ENCODE assay signal across 27 cellular contexts in the genomic region with DNA sequence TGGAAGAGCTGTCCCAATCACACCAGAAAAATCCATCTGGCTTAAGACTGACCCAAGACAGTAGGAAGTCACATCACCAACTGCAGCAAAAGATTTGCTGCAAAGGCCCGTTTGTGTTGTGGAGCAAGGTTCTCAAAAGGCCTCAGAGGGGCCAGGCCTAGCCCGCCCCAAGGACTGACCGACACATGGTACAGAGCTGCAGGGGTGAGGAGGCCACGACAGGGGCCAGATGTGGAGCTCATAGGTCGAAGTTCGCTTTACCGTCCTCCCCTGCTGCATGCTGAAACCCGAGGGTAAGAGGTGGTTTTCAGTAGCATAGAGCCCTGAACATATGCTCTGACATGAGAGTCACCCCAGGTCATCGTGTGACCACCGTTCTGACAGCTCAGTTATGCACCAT. TPM values are rescaled to one million over a fixed set of nuclear protein-coding genes. Genes with fewer than 3 reads are reported as not detected.
DNase-seq lines count a peak whose midpoint lies in the region; ATAC-seq, FAIRE-seq and TF ChIP-seq lines count a peak whose summit lies in the region.
"Had no signal": no experiment of that assay in that cellular context is flagged by ENCODE, and none has a peak within 500 bp of the region (broad histone marks: within the 10 kb centered on the region; RNA-seq: fewer than 3 reads in every experiment).

No MANE protein-coding gene starts in this region.

- TF ChIP-seq POLR2A in HepG2 (IDR thresholded peaks at IDR 0.05; ENCODE audit: insufficient read depth in 1 of 2, low read depth in 2 of 2, low read length in 2 of 2) (no peak), right lobe of liver (IDR thresholded peaks at IDR 0.05) (no peak), H1 (IDR thresholded peaks at IDR 0.05; ENCODE audit: control extremely low read depth in 1 of 2, low read depth in 2 of 2, low read length in 2 of 2) (no peak)

- in situ Hi-C loops in HepG2 (cut with HindIII; ENCODE audit: extremely low pct_ligation_motif_present, low pct_unique_long_range_greater_than_20kb) = no loop called here

- H2BK12ac ChIP-seq in H1 (ENCODE audit: low read depth, low read length) (no peak overlapping the region), neuronal stem cell (ENCODE audit: low read length) (no peak overlapping the region)

- no peaks in the 10 kb centered on the region for H3K27me3 Mint-ChIP-seq in activated CD4-positive, alpha-beta T cell treated with anti-CD3 and anti-CD28 coated beads, Interleukin-2, amount 10 ng/mL, durations not matched to agents 7 days and 5 days
- peaks cover 2% of the 10 kb centered on the region for H3K27me3 Mint-ChIP-seq in HFFc6 (ENCODE audit: insufficient read depth)
- H3K27me3 Mint-ChIP-seq: B cell; CD4-positive, alpha-beta T cell had no signal

- H3K9me3 Mint-ChIP-seq in activated CD4-positive, alpha-beta T cell treated with anti-CD3 and anti-CD28 coated beads, Interleukin-2, amount 10 ng/mL, durations not matched to agents 7 days and 5 days = peaks cover 2% of the 10 kb centered on the region
- H3K9me3 Mint-ChIP-seq in HFFc6 = no peaks in the 10 kb centered on the region
- H3K9me3 Mint-ChIP-seq: CD4-positive, alpha-beta T cell; CD8-positive, alpha-beta memory T cell; H9 had no signal

- H3K36me3 ChIP-seq in HepG2 (replicated peaks in 1 of 2; ENCODE audit: control insufficient read depth in 1 of 2, insufficient read depth in 2 of 2, low read length in 2 of 2) = no peaks in the 10 kb centered on the region
- H3K36me3 ChIP-seq in right lobe of liver = no peaks in the 10 kb centered on the region
- no peaks in the 10 kb centered on the region for H3K36me3 ChIP-seq in H1 (ENCODE audit: control insufficient read depth in 2 of 4, insufficient read depth in 4 of 4, low read length in 3 of 4)
- no peaks in the 10 kb centered on the region for H3K36me3 ChIP-seq in neuronal stem cell (replicated peaks in 1 of 2; ENCODE audit: control insufficient read depth in 2 of 2, insufficient read depth in 2 of 2, low read length in 2 of 2)
- H3K36me3 ChIP-seq: BLaER1 had no signal

- no peak overlapping the region for H3K18ac ChIP-seq in H1 (ENCODE audit: extremely low read depth, low read length)
- peak overlapping the region; percentile 25 for H3K18ac ChIP-seq in neuronal stem cell (ENCODE audit: low read length)

- POLR2A ChIA-PET in HepG2 (lab: Yijun Ruan, JAX) (no interaction called here), H1 (lab: Charles Lee; ENCODE audit: partially characterized antibody) (interaction anchor here (0.9 kb wide), 1 partner anchor 43 kb away, joined by 3 read pairs; no protein-coding TSS in a partner anchor)
- POLR2A ChIA-PET in activated CD4-positive, alpha-beta T cell treated with anti-CD3 and anti-CD28 coated beads, Interleukin-2, amount 10 ng/mL, durations not matched to agents 7 days and 5 days (lab: Charles Lee) = no interaction called here

- no peak overlapping the region for H2BK5ac ChIP-seq in H1 (ENCODE audit: low read depth, low read length)
- no peak overlapping the region for H2BK5ac ChIP-seq in neuronal stem cell (ENCODE audit: low read length)

- no peak overlapping the region for H3K9ac ChIP-seq in HepG2 (ENCODE audit: insufficient read depth, low read depth, low read length)
- H3K9ac ChIP-seq in H1 (replicated peaks in 1 of 4; ENCODE audit: extremely low read depth in 1 of 4, low read depth in 3 of 4, low read length in 3 of 4) = no peak overlapping the region
- no peak overlapping the region for H3K9ac ChIP-seq in neuronal stem cell (ENCODE audit: low read depth, low read length, poor library complexity)
- H3K9ac ChIP-seq: BLaER1, GM23248 had no signal

- no peaks in the 10 kb centered on the region for H4K20me1 ChIP-seq in HepG2 (ENCODE audit: insufficient read depth, low read length)
- H4K20me1 ChIP-seq in H1 (replicated peaks in 1 of 2; ENCODE audit: control insufficient read depth in 1 of 2, insufficient read depth in 2 of 2, low read length in 2 of 2) = no peaks in the 10 kb centered on the region
- H4K20me1 ChIP-seq: BLaER1 had no signal

- H2BK15ac ChIP-seq in H1 (ENCODE audit: low read length) (no peak overlapping the region), neuronal stem cell (ENCODE audit: low read length) (no peak overlapping the region)

- ATAC-seq in HepG2 (no peak), right lobe of liver (no peak), GM21515 (IDR thresholded peaks at IDR 0.05; ENCODE audit: unreplicated experiment) (no peak)
- ATAC-seq: HCT116 had no signal

- no peak overlapping the region for H4K91ac ChIP-seq in H1 (replicated peaks; ENCODE audit: insufficient read length, low read length)
- no peak overlapping the region for H4K91ac ChIP-seq in neuronal stem cell (ENCODE audit: low read depth, low read length, poor library complexity)

- intact Hi-C loops in HepG2 (cut with micrococcal nuclease; ENCODE audit: unreplicated experiment) (no loop called here), right lobe of liver (cut with DNase I) (no loop called here)

- H2AFZ ChIP-seq in HepG2 (ENCODE audit: low read length) = no peak overlapping the region
- no peak overlapping the region for H2AFZ ChIP-seq in H1 (ENCODE audit: low read length)
- H2AFZ ChIP-seq in neuronal stem cell (ENCODE audit: low read length) = no peak overlapping the region
- H2AFZ ChIP-seq: GM23248 had no signal

- H4K5ac ChIP-seq in H1 (ENCODE audit: insufficient read length, low read depth, low read length) = no peak overlapping the region

- no peak overlapping the region for H3K4me3 ChIP-seq in HepG2 (replicated peaks in 1 of 3; ENCODE audit: insufficient read depth in 1 of 3, low read depth in 2 of 3, low read length in 3 of 3)
- no peak overlapping the region for H3K4me3 ChIP-seq in right lobe of liver
- no peak overlapping the region for H3K4me3 ChIP-seq in H1 (ENCODE audit: extremely low read depth in 1 of 4, insufficient read depth in 2 of 4, low read depth in 3 of 4, low read length in 4 of 4)
- H3K4me3 ChIP-seq in neuronal stem cell (ENCODE audit: low read length in 2 of 2) = no peak overlapping the region
- H3K4me3 ChIP-seq: BLaER1, GM23248 had no signal

- H3K79me1 ChIP-seq in H1 (ENCODE audit: low read depth, low read length) (no peaks in the 10 kb centered on the region), neuronal stem cell (ENCODE audit: low read depth, low read length) (no peaks in the 10 kb centered on the region)

- no peak for DNase-seq in HepG2 (ENCODE audit: low spot score)
- no peak for DNase-seq in right lobe of liver
- DNase-seq in H1 (ENCODE audit: low read depth in 1 of 2, low spot score in 2 of 2) = no peak
- no peak for DNase-seq in neuronal stem cell (ENCODE audit: low spot score)
- DNase-seq in activated CD4-positive, alpha-beta T cell treated with anti-CD3 and anti-CD28 coated beads, Interleukin-2, amount 10 ng/mL, durations not matched to agents 7 days and 5 days = no peak
- no peak for DNase-seq in HFFc6
- DNase-seq in NCI-H82 (lab: John Stamatoyannopoulos, UW) = no peak
- DNase-seq: CD4-positive, alpha-beta T cell; CD8-positive, alpha-beta memory T cell; DMS 273 treated with DMSO at 0.1 percent for 48 hours; DMS53; DMS79 treated with DMSO at 0.1 percent for 48 hours; GF-D8; GM23248; H9 had no signal

- H3K36me3 Mint-ChIP-seq in activated CD4-positive, alpha-beta T cell treated with anti-CD3 and anti-CD28 coated beads, Interleukin-2, amount 10 ng/mL, durations not matched to agents 7 days and 5 days (ENCODE audit: low read depth) = no peaks in the 10 kb centered on the region
- no peaks in the 10 kb centered on the region for H3K36me3 Mint-ChIP-seq in HFFc6 (ENCODE audit: low read depth)
- H3K36me3 Mint-ChIP-seq: CD8-positive, alpha-beta memory T cell had no signal

- CTCF ChIA-PET in HepG2 (lab: Yijun Ruan, JAX; ENCODE audit: low intra/inter-chr PET ratio, low total read pairs) (no interaction called here), H1 (lab: Charles Lee; ENCODE audit: partially characterized antibody) (interaction anchor here (0.7 to 1.4 kb wide), 3 partner anchors 9 to 22 kb away, joined by 3 read pairs; no protein-coding TSS in a partner anchor)
- CTCF ChIA-PET in activated CD4-positive, alpha-beta T cell treated with anti-CD3 and anti-CD28 coated beads, Interleukin-2, amount 10 ng/mL, durations not matched to agents 7 days and 5 days (lab: Charles Lee) = no interaction called here

- WGBS in HepG2 (ENCODE audit: low lambda C conversion rate) = 0% methylated on average over 5 of the region's 10 CpGs
- 90% methylated on average over 2 of the region's 10 CpGs for WGBS in right lobe of liver (ENCODE audit: insufficient coverage, low coverage, low lambda C conversion rate, missing lambda C conversion rate)
- 89% methylated on average over 10 of the region's 10 CpGs; no CpG with 5 or more reads in 1 of the 2 experiments for WGBS in H1 (ENCODE audit: extremely low coverage in 1 of 2, insufficient coverage in 1 of 2, insufficient read length in 1 of 2, insufficient replicate concordance in 2 of 2, low coverage in 1 of 2, low lambda C conversion rate in 2 of 2, missing lambda C conversion rate in 1 of 2), 2 experiments
- WGBS in neuronal stem cell (ENCODE audit: extremely low coverage in 2 of 2, insufficient read length in 2 of 2, insufficient replicate concordance in 1 of 2), 2 donors = no CpG with 5 or more reads among the region's 10 CpGs

- no peak overlapping the region for H3K23ac ChIP-seq in H1 (ENCODE audit: insufficient read length)
- H3K23ac ChIP-seq in neuronal stem cell (ENCODE audit: low read depth, low read length, poor library complexity) = no peak overlapping the region

- no peak for FAIRE-seq in HepG2 (lab: Jason Lieb, UNC)
- no peak for FAIRE-seq in H1 (lab: Jason Lieb, UNC)
- FAIRE-seq: A204.1, D721Med, GM12891, GM18507 had no signal

- no peak overlapping the region for H3K4me2 ChIP-seq in HepG2 (ENCODE audit: low read depth, low read length)
- H3K4me2 ChIP-seq in H1 (ENCODE audit: insufficient read depth in 1 of 2, low read depth in 2 of 2, low read length in 2 of 2) = no peak overlapping the region
- H3K4me2 ChIP-seq in neuronal stem cell (ENCODE audit: insufficient read depth, low read length, poor library complexity, severe bottlenecking) = no peak overlapping the region
- H3K4me2 ChIP-seq: BLaER1 had no signal

- no peak overlapping the region for H2BK120ac ChIP-seq in H1 (replicated peaks; ENCODE audit: low read depth, low read length)
- no peak overlapping the region for H2BK120ac ChIP-seq in neuronal stem cell (ENCODE audit: low read depth, low read length)

- no peak overlapping the region for H3K27ac ChIP-seq in HepG2 (ENCODE audit: extremely low read length, insufficient read depth, low read length)
- H3K27ac ChIP-seq in right lobe of liver = no peak overlapping the region
- H3K27ac ChIP-seq in H1 (ENCODE audit: low read depth, low read length) = no peak overlapping the region
- H3K27ac ChIP-seq in neuronal stem cell (replicated peaks; ENCODE audit: low read length) = no peak overlapping the region
- H3K27ac ChIP-seq: 22Rv1, BLaER1, C4-2B, GM23248 had no signal

- H3K4ac ChIP-seq in H1 (replicated peaks; ENCODE audit: insufficient read length, low read depth, low read length) (no peak overlapping the region), neuronal stem cell (ENCODE audit: low read length) (no peak overlapping the region)

- TF ChIP-seq RAD21 in HepG2 (CRISPR knock-in tag; IDR thresholded peaks at IDR 0.05) (no peak), H1 (IDR thresholded peaks at IDR 0.05 in 1 of 2, conservative IDR thresholded peaks at IDR 0.05 in 1 of 2; ENCODE audit: low read depth in 2 of 2, low read length in 2 of 2) (no peak)

- no peak overlapping the region for H3K27ac Mint-ChIP-seq in activated CD4-positive, alpha-beta T cell treated with anti-CD3 and anti-CD28 coated beads, Interleukin-2, amount 10 ng/mL, durations not matched to agents 7 days and 5 days
- no peak overlapping the region for H3K27ac Mint-ChIP-seq in HFFc6
- H3K27ac Mint-ChIP-seq: B cell; CD4-positive, alpha-beta T cell had no signal

- TF ChIP-seq CTCF in HepG2 (CRISPR knock-in tag; IDR thresholded peaks at IDR 0.05) (no peak), right lobe of liver (IDR thresholded peaks at IDR 0.05) (no peak), H1 (IDR thresholded peaks at IDR 0.05; ENCODE audit: control extremely low read depth in 1 of 3, insufficient read depth in 1 of 3, low read depth in 1 of 3, low read length in 3 of 3) (no peak), HFFc6 (IDR thresholded peaks at IDR 0.05) (no peak)

- no peak overlapping the region for H3K4me3 Mint-ChIP-seq in activated CD4-positive, alpha-beta T cell treated with anti-CD3 and anti-CD28 coated beads, Interleukin-2, amount 10 ng/mL, durations not matched to agents 7 days and 5 days
- H3K4me3 Mint-ChIP-seq in HFFc6 = no peak overlapping the region
- H3K4me3 Mint-ChIP-seq: B cell; CD4-positive, alpha-beta T cell; CD8-positive, alpha-beta memory T cell; H9 had no signal

- no peak for TF ChIP-seq EP300 in HepG2 (IDR thresholded peaks at IDR 0.05; ENCODE audit: low read depth in 2 of 2, low read length in 2 of 2)
- no peak for TF ChIP-seq EP300 in HepG2 (CRISPR knock-in tag; IDR thresholded peaks at IDR 0.05; ENCODE audit: borderline replicate concordance)
- no peak for TF ChIP-seq EP300 in H1 (IDR thresholded peaks at IDR 0.05; ENCODE audit: borderline replicate concordance in 1 of 2, low read depth in 2 of 2, low read length in 2 of 2)

- H3K4me1 ChIP-seq in HepG2 (ENCODE audit: insufficient read depth, low read length) = no peaks in the 10 kb centered on the region
- H3K4me1 ChIP-seq in right lobe of liver = no peaks in the 10 kb centered on the region
- H3K4me1 ChIP-seq in H1 (replicated peaks in 1 of 4; ENCODE audit: control insufficient read depth in 3 of 4, insufficient read depth in 4 of 4, low read length in 3 of 4) = no peaks in the 10 kb centered on the region
- H3K4me1 ChIP-seq in neuronal stem cell (ENCODE audit: control insufficient read depth in 2 of 2, insufficient read depth in 1 of 2, low read depth in 1 of 2, low read length in 2 of 2) = no peaks in the 10 kb centered on the region
- H3K4me1 ChIP-seq: BLaER1 had no signal

- H2AK5ac ChIP-seq in H1 (ENCODE audit: low read depth, low read length) (no peak overlapping the region), neuronal stem cell (ENCODE audit: low read depth, low read length) (no peak overlapping the region)

- no peak overlapping the region for H2BK20ac ChIP-seq in H1 (ENCODE audit: low read length)

- H3K79me2 ChIP-seq in HepG2 (ENCODE audit: insufficient read depth, low read length) (no peaks in the 10 kb centered on the region), H1 (ENCODE audit: control insufficient read depth in 1 of 2, insufficient read depth in 2 of 2, low read length in 2 of 2) (no peaks in the 10 kb centered on the region)

- H3K14ac ChIP-seq in H1 (ENCODE audit: insufficient read length) = no peak overlapping the region
- H3K14ac ChIP-seq in neuronal stem cell (ENCODE audit: low read length) = no peak overlapping the region

- H3K56ac ChIP-seq in H1 (replicated peaks; ENCODE audit: insufficient read length, low read depth, low read length) = no peak overlapping the region

- no peaks in the 10 kb centered on the region for H3K4me1 Mint-ChIP-seq in activated CD4-positive, alpha-beta T cell treated with anti-CD3 and anti-CD28 coated beads, Interleukin-2, amount 10 ng/mL, durations not matched to agents 7 days and 5 days
- H3K4me1 Mint-ChIP-seq in HFFc6 (ENCODE audit: low read depth) = no peaks in the 10 kb centered on the region
- H3K4me1 Mint-ChIP-seq: B cell; CD8-positive, alpha-beta memory T cell had no signal

- H3K27me3 ChIP-seq in HepG2 (ENCODE audit: control insufficient read depth in 1 of 2, insufficient read depth in 2 of 2, low read length in 2 of 2) = no peaks in the 10 kb centered on the region; a peak in 1 of 5 replicates
- no peaks in the 10 kb centered on the region for H3K27me3 ChIP-seq in right lobe of liver
- H3K27me3 ChIP-seq in H1 (replicated peaks in 1 of 4; ENCODE audit: control insufficient read depth in 3 of 4, extremely low read depth in 1 of 4, insufficient read depth in 3 of 4, low read length in 3 of 4) = no peaks in the 10 kb centered on the region
- H3K27me3 ChIP-seq in neuronal stem cell (ENCODE audit: control insufficient read depth in 3 of 3, insufficient read depth in 3 of 3, low read depth in 1 of 3, low read length in 3 of 3) = no peaks in the 10 kb centered on the region
- H3K27me3 ChIP-seq: BLaER1 had no signal

- no peaks in the 10 kb centered on the region for H3K23me2 ChIP-seq in H1 (ENCODE audit: low read depth, low read length)

- H3K9me3 ChIP-seq in HepG2 (ENCODE audit: low read length) (no peaks in the 10 kb centered on the region), right lobe of liver (no peaks in the 10 kb centered on the region), H1 (ENCODE audit: insufficient read depth in 2 of 2, low read depth in 1 of 2, low read length in 1 of 2) (no peaks in the 10 kb centered on the region), neuronal stem cell (replicated peaks in 1 of 2; ENCODE audit: control insufficient read depth in 2 of 2, insufficient read depth in 1 of 2, low read depth in 1 of 2, low read length in 2 of 2) (no peaks in the 10 kb centered on the region)

- H4K8ac ChIP-seq in H1 (ENCODE audit: extremely low read depth, insufficient read depth, low read length) (0 out of 2 replicates have a peak overlapping the region, but pooled peaks have one; percentile 28), neuronal stem cell (ENCODE audit: low read depth, low read length) (no peak overlapping the region)

- BruUV-seq in HepG2 (replicated peaks; lab: Mats Ljungman, UMichigan) = no TSS peak

RNA-seq across cellular contexts. Expression of a gene that starts 35.5 kb away (rescaled TPM):
- total RNA-seq in HepG2 (2016; rRNA removed; fragmentation: Illumina TruSeq; extraction: Trizol) (not detected in 2 replicates), right lobe of liver (1 to 10 TPM; 1.7 to 7.2 (median 3.5) TPM)
- not detected in 2 replicates for total RNA-seq in HepG2 (2016; cell fraction: cytosol; rRNA removed; fragmentation: Illumina TruSeq; extraction: Trizol; ENCODE audit: low read depth)
- not detected in 2 replicates for total RNA-seq in HepG2 (2016; cell fraction: insoluble cytoplasmic fraction; rRNA removed; fragmentation: Illumina TruSeq; extraction: Trizol)
- not detected in 2 replicates for total RNA-seq in HepG2 (2016; cell fraction: membrane; rRNA removed; fragmentation: Illumina TruSeq; extraction: Trizol)
- total RNA-seq in HepG2 (2016; cell fraction: nucleus; rRNA removed; fragmentation: Illumina TruSeq; extraction: Trizol) = not detected in 2 replicates
- polyA plus RNA-seq in HepG2 (2011; rRNA removed) (not detected in 2 replicates), H1 (2011; rRNA removed) (4.0 and 6.3 TPM in 2 replicates)
- not detected in 2 replicates for polyA plus RNA-seq in HepG2 (2011; cell fraction: cytosol; rRNA removed)
- not detected in 2 replicates for polyA plus RNA-seq in HepG2 (2011; cell fraction: nucleus; rRNA removed)
- not detected in 2 replicates for polyA plus RNA-seq in HepG2 (2012)
- polyA plus RNA-seq in HepG2 (2016; cell fraction: cytosol; fragmentation: Illumina TruSeq; extraction: Trizol; ENCODE audit: low read depth) = not detected in 2 replicates
- polyA plus RNA-seq in HepG2 (2016; cell fraction: insoluble cytoplasmic fraction; fragmentation: Illumina TruSeq; extraction: Trizol; ENCODE audit: low read depth) = not detected in 2 replicates
- polyA plus RNA-seq in HepG2 (2016; cell fraction: membrane; fragmentation: Illumina TruSeq; extraction: Trizol; ENCODE audit: low read depth) = not detected in 2 replicates
- polyA plus RNA-seq in HepG2 (2016; cell fraction: nucleus; fragmentation: Illumina TruSeq; extraction: Trizol; ENCODE audit: insufficient read depth, low read depth) = not detected in 2 replicates
- polyA minus RNA-seq in HepG2 (2011; rRNA and poly(A)+ RNA removed; ENCODE audit: low replicate concordance) = not detected in 2 replicates
- polyA minus RNA-seq in HepG2 (2011; cell fraction: cytosol; rRNA and poly(A)+ RNA removed) = not detected in 2 replicates
- polyA minus RNA-seq in HepG2 (2011; cell fraction: nucleus; rRNA and poly(A)+ RNA removed) = not detected in 2 replicates
- 9.9 and 12.3 TPM in 2 replicates for total RNA-seq in H1 (2021; fragmentation: NEBNext Ultra II Directional; extraction: Animal tissue kit (Norgen Biotek cat#: 25700))
- polyA plus RNA-seq in H1 (2011; cell fraction: cytosol; rRNA removed) = 6.7 TPM
- polyA plus RNA-seq in H1 (2011; cell fraction: nucleus; rRNA removed) = 3.7 TPM
- 7.1 to 8.0 TPM (median 7.2 TPM) in 4 replicates for polyA plus RNA-seq in H1 (2012, experiment 1 of 2)
- polyA plus RNA-seq in H1 (2012, experiment 2 of 2) = 4.8 TPM
- polyA plus RNA-seq in H1 (2013, experiment 1 of 2) = 26.0 TPM
- polyA plus RNA-seq in H1 (2013, experiment 2 of 2) = 30.8 TPM
- 4.9 and 14.6 TPM in 2 replicates for polyA minus RNA-seq in H1 (2011; rRNA and poly(A)+ RNA removed)
- polyA minus RNA-seq in H1 (2011; cell fraction: cytosol; rRNA and poly(A)+ RNA removed) = 7.6 TPM
- polyA minus RNA-seq in H1 (2011; cell fraction: nucleus; rRNA and poly(A)+ RNA removed) = 10.2 TPM
- polyA plus RNA-seq in neuronal stem cell (2013, experiment 1 of 2) = 3.9 TPM
- 3.9 TPM for polyA plus RNA-seq in neuronal stem cell (2013, experiment 2 of 2)
- total RNA-seq in activated CD4-positive, alpha-beta T cell treated with anti-CD3 and anti-CD28 coated beads, Interleukin-2, amount 10 ng/mL, durations not matched to agents 7 days and 5 days = not detected
- total RNA-seq in HFFc6 (2021; fragmentation: NEBNext Ultra II Directional; extraction: Animal tissue kit (Norgen Biotek cat#: 25700)) = not detected
- total RNA-seq: G401, H4 had no signal
- polyA plus RNA-seq: CD8-positive, alpha-beta memory T cell had no signal
